12 cellular contexts compared by ENCODE assay signal in genomic region chr2:143171817-143172216, GRCh38. TPM values are rescaled to one million over a fixed set of nuclear protein-coding genes. Genes with fewer than 3 reads are reported as not detected.
A peak's percentile ranks its signal among the peaks of the same experiment; 100 is the strongest.
DNase-seq lines count a peak whose midpoint lies in the region; ATAC-seq and TF ChIP-seq lines count a peak whose summit lies in the region.
"Had no signal": no experiment of that assay in that cellular context is flagged by ENCODE, and none has a peak within 500 bp of the region (broad histone marks: within the 10 kb centered on the region; RNA-seq: fewer than 3 reads in every experiment).

No MANE protein-coding gene starts in this region.

- in situ Hi-C loops in mammary epithelial cell (cut with MboI; ENCODE audit: low sequenced_read_pairs in 2 of 2) = no loop called here

- no peaks in the 10 kb centered on the region for H3K27me3 ChIP-seq in mammary epithelial cell (ENCODE audit: insufficient read depth, low read length)
- H3K27me3 ChIP-seq in RWPE2 (ENCODE audit: insufficient read depth, poor library complexity, severe bottlenecking) = no peaks in the 10 kb centered on the region

- BruUV-seq in MCF 10A (replicated peaks; lab: Mats Ljungman, UMichigan) (no TSS peak), mammary epithelial cell (replicated peaks; lab: Mats Ljungman, UMichigan) (no TSS peak)

- ATAC-seq in RWPE2 (ENCODE audit: low read depth) (peak; percentile 35; the same call in 1 of the 3 replicates), GM18907 (IDR thresholded peaks at IDR 0.05; ENCODE audit: unreplicated experiment) (no peak)
- ATAC-seq: K562 had no signal

- no peak overlapping the region for H3K4me3 ChIP-seq in mammary epithelial cell (replicated peaks in 1 of 3; ENCODE audit: insufficient read depth in 1 of 3, low read depth in 2 of 3, low read length in 3 of 3)
- H3K4me3 ChIP-seq in RWPE2 (ENCODE audit: severe bottlenecking) = no peak overlapping the region
- H3K4me3 ChIP-seq in fibroblast of the aortic adventitia (ENCODE audit: low read depth, low read length) = no peak overlapping the region
- H3K4me3 ChIP-seq: K562 had no signal

- dilution Hi-C loops in mammary epithelial cell (cut with HindIII; ENCODE audit: low sequenced_read_pairs) = no loop called here

- H3K9me3 ChIP-seq in mammary epithelial cell (replicated peaks; ENCODE audit: insufficient read depth, low read length) = no peaks in the 10 kb centered on the region
- H3K9me3 ChIP-seq in RWPE2 (ENCODE audit: severe bottlenecking) = no peaks in the 10 kb centered on the region

- WGBS in mammary epithelial cell (ENCODE audit: low coverage, missing lambda C conversion rate) = 0% methylated on average over 2 of the region's 2 CpGs

- H3K36me3 Mint-ChIP-seq in MCF 10A (ENCODE audit: insufficient read depth, unreplicated experiment) (no peaks in the 10 kb centered on the region), type B pancreatic cell (no peaks in the 10 kb centered on the region)

- no peaks in the 10 kb centered on the region for H3K27me3 Mint-ChIP-seq in MCF 10A (ENCODE audit: insufficient read depth, unreplicated experiment)
- peaks cover 3% of the 10 kb centered on the region for H3K27me3 Mint-ChIP-seq in type B pancreatic cell

- H3K27ac Mint-ChIP-seq in MCF 10A (ENCODE audit: low read depth, unreplicated experiment) (no peak overlapping the region), type B pancreatic cell (no peak overlapping the region)

- H3K4me2 ChIP-seq in mammary epithelial cell (ENCODE audit: insufficient read depth, low read depth, low read length) = no peak overlapping the region

- intact Hi-C loops in MCF 10A (cut with micrococcal nuclease) = no loop called here
- intact Hi-C loops in mammary epithelial cell (cut with micrococcal nuclease) = no loop called here

- POLR2A ChIA-PET in MCF 10A (lab: Yijun Ruan, JAX) = no interaction called here

- H4K20me1 ChIP-seq in mammary epithelial cell (ENCODE audit: insufficient read depth, low read length) = no peaks in the 10 kb centered on the region

- no peak overlapping the region for H3K4me3 Mint-ChIP-seq in MCF 10A (ENCODE audit: unreplicated experiment)
- H3K4me3 Mint-ChIP-seq in type B pancreatic cell = no peak overlapping the region
- H3K4me3 Mint-ChIP-seq: CD14-positive monocyte had no signal

- no peak overlapping the region for H3K9ac ChIP-seq in mammary epithelial cell (ENCODE audit: insufficient read depth, low read length)

- H3K4me1 Mint-ChIP-seq in MCF 10A (ENCODE audit: insufficient read depth, unreplicated experiment) = peaks cover 15% of the 10 kb centered on the region
- no peaks in the 10 kb centered on the region for H3K4me1 Mint-ChIP-seq in type B pancreatic cell (ENCODE audit: unreplicated experiment)

- no peaks in the 10 kb centered on the region for H3K36me3 ChIP-seq in mammary epithelial cell (ENCODE audit: insufficient read depth, low read length)
- no peaks in the 10 kb centered on the region for H3K36me3 ChIP-seq in RWPE2 (ENCODE audit: low read depth)

- H3K9me3 Mint-ChIP-seq in MCF 10A (ENCODE audit: unreplicated experiment) = no peaks in the 10 kb centered on the region
- H3K9me3 Mint-ChIP-seq in type B pancreatic cell = no peaks in the 10 kb centered on the region
- H3K9me3 Mint-ChIP-seq: CD14-positive monocyte had no signal

- no peaks in the 10 kb centered on the region for H3K4me1 ChIP-seq in mammary epithelial cell (ENCODE audit: insufficient read depth, low read length)
- no peaks in the 10 kb centered on the region for H3K4me1 ChIP-seq in RWPE2 (ENCODE audit: insufficient read depth, poor library complexity, severe bottlenecking)

- H3K27ac ChIP-seq in mammary epithelial cell (ENCODE audit: insufficient read depth, low read depth, low read length) = no peak overlapping the region
- H3K27ac ChIP-seq in RWPE2 (ENCODE audit: poor library complexity, severe bottlenecking) = no peak overlapping the region

- H2AFZ ChIP-seq in mammary epithelial cell (ENCODE audit: low read depth, low read length) = no peak overlapping the region

- CTCF ChIA-PET in MCF 10A (lab: Yijun Ruan, JAX) = interaction anchor here (0.6 to 3.4 kb wide), 15 partner anchors 10 to 169 kb away, joined by 3 to 23 read pairs (median 5); no protein-coding TSS in a partner anchor
- CTCF ChIA-PET in mammary epithelial cell (lab: Charles Lee; ENCODE audit: low non-redundant PET) = no interaction called here

- peak; percentile 12 for DNase-seq in MCF 10A (ENCODE audit: unreplicated experiment)
- DNase-seq in mammary epithelial cell = no peak
- DNase-seq in RWPE2 (ENCODE audit: low spot score) = no peak
- peak; percentile 10 for DNase-seq in fibroblast of the aortic adventitia (ENCODE audit: low read depth)
- no peak for DNase-seq in type B pancreatic cell (ENCODE audit: extremely low spot score, unreplicated experiment)
- DNase-seq in DMS79 treated with DMSO at 0.1 percent for 48 hours (lab: John Stamatoyannopoulos, UW) = no peak
- no peak for DNase-seq in stimulated activated CD4-positive, alpha-beta T cell treated with anti-CD3 and anti-CD28 coated beads, Interleukin-2, amount 100 ng/mL, for 48 hours
- DNase-seq: Right ventricle myocardium superior had no signal

- no peak for TF ChIP-seq CTCF in MCF 10A (IDR thresholded peaks at IDR 0.05; ENCODE audit: unreplicated experiment)
- peak in 1 of 2 donors; percentile 48 for TF ChIP-seq CTCF in mammary epithelial cell (conservative IDR thresholded peaks at IDR 0.05 in 1 of 2, IDR thresholded peaks at IDR 0.05 in 1 of 2; ENCODE audit: extremely low read depth in 1 of 2, insufficient read depth in 1 of 2, low read depth in 1 of 2, low read length in 2 of 2)
- peak; percentile 38 for TF ChIP-seq CTCF in RWPE2 (IDR thresholded peaks at IDR 0.05; ENCODE audit: poor library complexity, severe bottlenecking)
- TF ChIP-seq CTCF in fibroblast of the aortic adventitia (IDR thresholded peaks at IDR 0.05; ENCODE audit: insufficient read depth, low read length) = peak; percentile 32
- TF ChIP-seq CTCF in type B pancreatic cell (conservative IDR thresholded peaks at IDR 0.05) = peak; percentile 62

- no peaks in the 10 kb centered on the region for H3K79me2 ChIP-seq in mammary epithelial cell (ENCODE audit: insufficient read depth, low read length)

RNA-seq across cellular contexts. Expression of gene ARHGAP15, which starts 42.6 kb away (rescaled TPM):
- total RNA-seq in MCF 10A (2022) (0.61 TPM in 1 of 2 replicates, not detected in the other), mammary epithelial cell (not detected), fibroblast of the aortic adventitia (ENCODE audit: low replicate concordance) (not detected in 2 replicates), type B pancreatic cell (ENCODE audit: low replicate concordance) (not detected in 2 replicates)
- not detected for polyA plus RNA-seq in mammary epithelial cell
- not detected for polyA minus RNA-seq in mammary epithelial cell
- total RNA-seq: endothelial cell of umbilical vein had no signal
- polyA plus RNA-seq: endothelial cell of umbilical vein had no signal

Comparison
In these comparisons a context has a peak if more than half of its experiments do, and no peak if none do; other contexts are left out.
1. DNase-seq: peak in MCF 10A (single experiment) and fibroblast of the aortic adventitia (single experiment); none in mammary epithelial cell (single experiment), RWPE2 (single experiment), type B pancreatic cell (single experiment), DMS79 treated with DMSO at 0.1 percent for 48 hours (single experiment) and stimulated activated CD4-positive, alpha-beta T cell treated with anti-CD3 and anti-CD28 coated beads, Interleukin-2, amount 100 ng/mL, for 48 hours (0 of 2).